ENCODE assay signal across 24 cellular contexts in the genomic region with DNA sequence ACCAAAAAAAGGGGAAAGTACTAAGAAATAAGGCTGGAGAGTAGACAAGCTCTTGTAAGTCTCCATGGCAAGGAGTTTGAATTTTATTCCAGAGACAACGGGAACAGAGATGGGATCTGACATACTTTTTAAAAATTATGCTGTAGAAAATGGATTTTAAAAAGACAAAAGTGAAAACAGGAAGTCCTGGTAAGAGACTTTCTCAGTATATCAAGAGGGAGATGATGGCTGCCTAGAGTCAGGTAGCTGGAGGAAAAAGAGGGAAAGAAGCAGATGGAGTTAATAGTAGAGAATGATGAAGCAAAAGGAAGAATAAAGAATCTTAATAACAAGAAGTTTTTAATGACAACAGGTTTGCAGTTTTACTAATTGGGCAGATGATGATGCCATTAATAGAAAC.
"Had no signal": no experiment of that assay in that cellular context is flagged by ENCODE, and none has a peak within 500 bp of the region (broad histone marks: within the 10 kb centered on the region; RNA-seq: fewer than 3 reads in every experiment).

No MANE protein-coding gene starts in this region.

- H3K79me2 ChIP-seq: hepatocyte had no signal

- H3K4me1 ChIP-seq: gastroesophageal sphincter, left ventricle myocardium inferior, right lobe of liver, upper lobe of left lung, vagina had no signal

- FAIRE-seq: endothelial cell of umbilical vein had no signal

- H3K36me3 Mint-ChIP-seq: natural killer cell treated with Interleukin-12 subunit alpha and Interleukin-12 subunit beta and Interleukin-15 and Interleukin-18, amount 100 ng/mL, for 72 hours had no signal

- H3K27ac Mint-ChIP-seq: activated naive CD4-positive, alpha-beta T cell treated with anti-CD3 and anti-CD28 coated beads for 36 hours; natural killer cell treated with Interleukin-12 subunit alpha and Interleukin-12 subunit beta and Interleukin-15 and Interleukin-18, amount 100 ng/mL, for 72 hours; progenitor cell of endocrine pancreas had no signal

- H3K27me3 Mint-ChIP-seq: natural killer cell treated with Interleukin-12 subunit alpha and Interleukin-12 subunit beta and Interleukin-15 and Interleukin-18, amount 100 ng/mL, for 72 hours; progenitor cell of endocrine pancreas had no signal

- H3K4me3 ChIP-seq: gastroesophageal sphincter, hepatocyte, left ventricle myocardium inferior, lung, ovary, right lobe of liver, thoracic aorta, upper lobe of left lung, vagina had no signal

- H3K4me3 Mint-ChIP-seq: activated naive CD4-positive, alpha-beta T cell treated with anti-CD3 and anti-CD28 coated beads for 36 hours; natural killer cell treated with Interleukin-12 subunit alpha and Interleukin-12 subunit beta and Interleukin-15 and Interleukin-18, amount 100 ng/mL, for 72 hours had no signal

- H3K27me3 ChIP-seq: gastroesophageal sphincter, hepatocyte, neutrophil, ovary, right lobe of liver, upper lobe of left lung, vagina had no signal

- H3K4me2 ChIP-seq: hepatocyte had no signal

- H3K9me3 Mint-ChIP-seq: natural killer cell treated with Interleukin-12 subunit alpha and Interleukin-12 subunit beta and Interleukin-15 and Interleukin-18, amount 100 ng/mL, for 72 hours had no signal

- DNase-seq: activated CD4-positive, alpha-beta T cell treated with anti-CD3 and anti-CD28 coated beads, Interleukin-2, amount 50 U/mL, for 48 hours; activated CD8-positive, alpha-beta memory T cell treated with anti-CD3 and anti-CD28 coated beads for 24 hours; activated effector memory CD4-positive, alpha-beta T cell treated with Interleukin-2 at 50 U/mL for 16 hours; activated naive CD4-positive, alpha-beta T cell treated with anti-CD3 and anti-CD28 coated beads for 36 hours; amniotic stem cell; caudate nucleus; islet precursor cell; left ventricle myocardium inferior; mesendoderm; ovary; right lobe of liver; stimulated activated CD4-positive, alpha-beta T cell treated with anti-CD3 and anti-CD28 coated beads, Interleukin-4, amount 100 ng/mL, for 1 hour; stimulated activated naive CD8-positive, alpha-beta T cell treated with anti-CD3 and anti-CD28 coated beads, Interleukin-15, Interleukin-2, amounts not matched to agents 100 U/mL and 50 U/mL, for 24 hours; T-helper 2 cell; upper lobe of left lung had no signal

- H3K27ac ChIP-seq: gastroesophageal sphincter, hepatocyte, left ventricle myocardium inferior, neutrophil, ovary, right lobe of liver, upper lobe of left lung, vagina had no signal

- ATAC-seq: gastroesophageal sphincter; natural killer cell treated with Interleukin-12 subunit alpha and Interleukin-12 subunit beta and Interleukin-15 and Interleukin-18, amount 100 ng/mL, for 72 hours; right lobe of liver; stimulated activated naive CD8-positive, alpha-beta T cell treated with anti-CD3 and anti-CD28 coated beads, Interleukin-15, Interleukin-2, amounts not matched to agents 100 U/mL and 50 U/mL, for 24 hours had no signal

- H3K36me3 ChIP-seq: gastroesophageal sphincter, left ventricle myocardium inferior, neutrophil, ovary, right lobe of liver, thoracic aorta, vagina had no signal

- H2AFZ ChIP-seq: hepatocyte had no signal

- H3K9me3 ChIP-seq: gastroesophageal sphincter, left ventricle myocardium inferior, neutrophil, ovary, right lobe of liver, thoracic aorta, upper lobe of left lung, vagina had no signal
